In the genomic region with DNA sequence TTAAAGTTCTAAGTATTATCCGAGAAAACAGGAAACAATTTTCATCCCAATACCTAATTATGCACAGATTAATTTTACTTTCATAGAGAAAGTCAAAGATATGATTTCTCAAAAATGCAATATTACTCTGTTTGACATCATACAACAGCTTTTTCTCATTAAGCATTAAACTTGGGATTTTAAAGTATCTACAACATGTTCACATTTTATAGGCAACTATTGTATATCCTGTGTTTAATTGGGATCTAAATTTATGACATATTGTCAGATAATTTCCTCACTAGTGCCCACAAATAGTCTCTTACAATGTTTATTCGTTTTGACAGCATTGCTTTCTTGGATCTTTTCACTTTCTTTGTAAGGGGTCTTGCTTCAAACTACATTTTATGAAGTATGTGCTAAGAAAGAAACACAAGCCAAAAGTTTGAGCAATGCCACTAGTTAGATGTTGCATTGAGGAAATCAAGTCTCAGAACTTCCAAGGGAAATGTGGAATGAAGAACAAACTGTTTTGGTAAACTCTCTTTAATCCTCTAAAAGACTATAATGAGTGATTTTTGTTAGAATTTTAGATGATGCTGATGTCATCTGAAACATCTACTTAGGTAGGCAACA, we compare ENCODE assay signal across 21 cellular contexts.
"Had no signal": no experiment of that assay in that cellular context is flagged by ENCODE, and none has a peak within 500 bp of the region (broad histone marks: within the 10 kb centered on the region; RNA-seq: fewer than 3 reads in every experiment).

No MANE protein-coding gene starts in this region.

- H3K9me3 ChIP-seq: esophagus muscularis mucosa, gastrocnemius medialis, left lung, lower lobe of right lung, mucosa of descending colon had no signal

- H3K27me3 ChIP-seq: dorsolateral prefrontal cortex, esophagus muscularis mucosa, gastrocnemius medialis, heart right ventricle, left lung had no signal

- ATAC-seq: gastrocnemius medialis; heart right ventricle; left cardiac atrium; left lung; left ventricle myocardium superior; lower lobe of right lung; mucosa of descending colon; naive thymus-derived CD8-positive, alpha-beta T cell had no signal

- DNase-seq: dermis blood vessel endothelial cell; dorsolateral prefrontal cortex; effector CD4-positive, alpha-beta T cell; effector memory CD4-positive, alpha-beta T cell; foreskin fibroblast; foreskin melanocyte; gastrocnemius medialis; glutamatergic neuron; head of caudate nucleus; heart right ventricle; hippocampal formation; left cardiac atrium; left lung; left ventricle myocardium superior; lower lobe of right lung; mesenchymal stem cell; mucosa of descending colon; naive B cell; naive thymus-derived CD8-positive, alpha-beta T cell had no signal

- H3K27ac ChIP-seq: coronary artery, dorsolateral prefrontal cortex, esophagus muscularis mucosa, gastrocnemius medialis, heart right ventricle, left lung, lower lobe of right lung had no signal

- H3K4me1 ChIP-seq: esophagus muscularis mucosa, gastrocnemius medialis, heart right ventricle, left lung, lower lobe of right lung had no signal

- H3K36me3 ChIP-seq: esophagus muscularis mucosa, gastrocnemius medialis, heart right ventricle, left lung, lower lobe of right lung had no signal

- H3K4me3 ChIP-seq: coronary artery, dorsolateral prefrontal cortex, esophagus muscularis mucosa, gastrocnemius medialis, heart right ventricle, left lung, lower lobe of right lung, mucosa of descending colon had no signal
